Comparison of ENCODE assay signal across 14 cellular contexts in genomic region chr11:94574193-94574961, GRCh38. TPM values are rescaled to one million over a fixed set of nuclear protein-coding genes. Genes with fewer than 3 reads are reported as not detected.
DNase-seq lines count a peak whose midpoint lies in the region; ATAC-seq and TF ChIP-seq lines count a peak whose summit lies in the region.
"Had no signal": no experiment of that assay in that cellular context is flagged by ENCODE, and none has a peak within 500 bp of the region (broad histone marks: within the 10 kb centered on the region; RNA-seq: fewer than 3 reads in every experiment).

No MANE protein-coding gene starts in this region.

- H3K9me3 ChIP-seq in ovary (no peaks in the 10 kb centered on the region), adrenal gland (replicated peaks in 1 of 3) (no peaks in the 10 kb centered on the region)
- H3K9me3 ChIP-seq: Caco-2, heart left ventricle had no signal

- no peak for TF ChIP-seq POLR2A in ovary (IDR thresholded peaks at IDR 0.05)
- TF ChIP-seq POLR2A in adrenal gland (IDR thresholded peaks at IDR 0.05) = no peak
- TF ChIP-seq POLR2A in GM18505 (IDR thresholded peaks at IDR 0.05; ENCODE audit: borderline replicate concordance, extremely low read depth, insufficient read depth, insufficient read length) = no peak

- H3K36me3 ChIP-seq in ovary (no peaks in the 10 kb centered on the region), adrenal gland (replicated peaks in 1 of 2) (no peaks in the 10 kb centered on the region)

- peaks cover 4% of the 10 kb centered on the region for H3K4me1 ChIP-seq in ovary (ENCODE audit: insufficient read depth)
- no peaks in the 10 kb centered on the region for H3K4me1 ChIP-seq in adrenal gland (replicated peaks in 1 of 2)

- H3K27ac ChIP-seq in ovary = peak overlapping the region in 1 of 2 donors; percentile 28
- H3K27ac ChIP-seq in adrenal gland = no peak overlapping the region

- no peak for ATAC-seq in GM18505 (IDR thresholded peaks at IDR 0.05; ENCODE audit: unreplicated experiment)

- intact Hi-C loops in ovary (cut with DNase I) (no loop called here), adrenal gland (cut with DNase I) (no loop called here)

- peak; percentile 90 for DNase-seq in EH (ENCODE audit: low read depth)
- peak; percentile 69 for DNase-seq in NCI-H226
- DNase-seq in epidermal melanocyte (ENCODE audit: insufficient read length, low spot score) = peak; percentile 22
- DNase-seq in ovary = peak in 4 of 5 donors; percentile 25 to 54 (median 43)
- no peak for DNase-seq in stimulated activated CD4-positive, alpha-beta T cell treated with anti-CD3 and anti-CD28 coated beads, Interleukin-2, amount 100 ng/mL, for 24 hours
- no peak for DNase-seq in adrenal gland
- no peak for DNase-seq in NCI-H345 (lab: John Stamatoyannopoulos, UW)
- DNase-seq: activated T-cell treated with anti-CD3 and anti-CD28 coated beads, Interleukin-2, amount 50 U/mL, for 48 hours; Caco-2; heart left ventricle; MM.1S; NK-92 treated with Interleukin-12 subunit alpha and Interleukin-12 subunit beta, amount 100 ng/mL, for 24 hours; stimulated activated naive CD4-positive, alpha-beta T cell had no signal

- TF ChIP-seq CTCF in ovary (IDR thresholded peaks at IDR 0.05) (no peak), adrenal gland (IDR thresholded peaks at IDR 0.05) (no peak)

- TF ChIP-seq EP300 in ovary (IDR thresholded peaks at IDR 0.05) = no peak

- H3K4me3 ChIP-seq in ovary = no peak overlapping the region
- H3K4me3 ChIP-seq in adrenal gland = no peak overlapping the region

- H3K27me3 ChIP-seq in ovary = no peaks in the 10 kb centered on the region
- no peaks in the 10 kb centered on the region for H3K27me3 ChIP-seq in adrenal gland
- H3K27me3 ChIP-seq: heart left ventricle had no signal

- 27 to 44% (median 28%) methylated on average over 13 of the region's 13 CpGs for WGBS in ovary, 3 donors
- 68 to 78% (median 76%) methylated on average over 13 of the region's 13 CpGs for WGBS in adrenal gland, 4 donors

RNA-seq across cellular contexts. Expression of gene PIWIL4, which starts 7.2 kb away (rescaled TPM):
- total RNA-seq in ovary = 1 to 10 TPM; 1.9 to 4.2 (median 3.6) TPM
- 1 to 10 TPM; 3.2 to 4.6 TPM for polyA plus RNA-seq in ovary
- total RNA-seq in adrenal gland = 1 to 10 TPM in 5 of 8 donors, under 1 TPM in 3; 0.12 to 3.0 (median 1.5) TPM
- 1 to 10 TPM in 2 of 3 donors, under 1 TPM in 1; 0.71 to 2.9 (median 2.9) TPM for polyA plus RNA-seq in adrenal gland

RNA-seq across cellular contexts. Expression of gene FUT4, which starts 30.7 kb away (rescaled TPM):
- 1 to 10 TPM; 4.1 to 7.3 (median 6.4) TPM for total RNA-seq in ovary
- polyA plus RNA-seq in ovary = 1 to 10 TPM; 2.7 to 3.7 TPM
- 1 to 10 TPM; 2.5 to 5.1 (median 3.9) TPM for total RNA-seq in adrenal gland
- 1 to 10 TPM in 1 of 3 donors, under 1 TPM in 2; 0.61 to 1.4 (median 0.72) TPM for polyA plus RNA-seq in adrenal gland

Comparison
In these comparisons a context has a peak if more than half of its experiments do, and no peak if none do; other contexts are left out.
1. DNase-seq: peak in EH (single experiment), NCI-H226 (single experiment), epidermal melanocyte (single experiment) and ovary (4 of 5); none in stimulated activated CD4-positive, alpha-beta T cell treated with anti-CD3 and anti-CD28 coated beads, Interleukin-2, amount 100 ng/mL, for 24 hours (0 of 2), adrenal gland (0 of 7) and NCI-H345 (single experiment).